In the genomic region with DNA sequence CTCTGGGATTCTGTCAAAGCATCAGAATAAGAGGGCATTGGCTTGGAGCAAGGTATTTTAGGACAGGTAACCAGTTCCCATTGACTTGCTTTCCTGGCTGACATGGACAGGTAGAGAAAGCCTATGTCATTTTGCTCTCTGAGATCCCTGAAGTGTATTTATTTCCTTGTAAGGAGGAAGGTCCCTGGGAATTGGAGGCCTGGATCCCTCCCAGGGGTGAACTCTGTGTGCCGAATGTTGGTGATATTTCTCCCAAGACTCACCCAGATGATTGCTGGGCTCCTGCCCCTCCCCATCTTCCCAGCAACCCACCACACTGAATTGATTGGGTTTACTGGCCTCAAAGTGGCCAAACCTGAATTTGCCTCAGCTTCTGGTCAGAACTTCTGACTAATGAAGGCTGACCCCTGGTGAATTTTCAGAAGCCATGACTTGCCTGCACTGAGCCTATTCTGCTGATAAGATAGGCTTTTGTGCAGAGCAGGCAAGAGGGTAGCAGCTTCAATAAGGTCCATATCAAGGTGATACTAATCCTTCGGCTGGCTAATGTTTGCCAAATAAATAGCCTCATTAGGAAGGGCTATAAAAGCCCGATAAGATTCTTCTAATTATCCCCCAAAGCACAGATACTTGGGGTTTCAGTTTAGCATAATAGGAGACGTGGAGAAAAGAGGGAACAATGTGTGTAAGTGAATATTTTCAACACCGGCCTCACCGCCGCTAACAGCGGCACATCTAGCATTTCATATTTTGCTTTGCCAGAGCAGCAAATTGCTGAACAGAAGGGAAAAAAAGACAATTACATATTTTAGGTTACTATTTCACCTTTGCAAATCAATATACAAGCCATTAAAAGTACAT, we compare ENCODE assay signal across 17 cellular contexts.
A peak's percentile ranks its signal among the peaks of the same experiment; 100 is the strongest.
DNase-seq lines count a peak whose midpoint lies in the region; ATAC-seq, FAIRE-seq and TF ChIP-seq lines count a peak whose summit lies in the region.
"Had no signal": no experiment of that assay in that cellular context is flagged by ENCODE, and none has a peak within 500 bp of the region (broad histone marks: within the 10 kb centered on the region; RNA-seq: fewer than 3 reads in every experiment).

No MANE protein-coding gene starts in this region.

- no peaks in the 10 kb centered on the region for H3K27me3 ChIP-seq in Caco-2 (replicated peaks; ENCODE audit: control insufficient read depth, insufficient read depth, low read length)
- H3K27me3 ChIP-seq in Karpas-422 (ENCODE audit: low read length), result no peaks in the 10 kb centered on the region
- H3K27me3 ChIP-seq in K562 (ENCODE audit: control insufficient read depth in 2 of 2, insufficient read depth in 2 of 2, low read length in 2 of 2), result no peaks in the 10 kb centered on the region
- no peaks in the 10 kb centered on the region for H3K27me3 ChIP-seq in mesendoderm (ENCODE audit: insufficient read depth, low read length, poor library complexity)

- H3K36me3 Mint-ChIP-seq in Caco-2 (ENCODE audit: insufficient read depth, unreplicated experiment), result peaks cover 14% of the 10 kb centered on the region

- in situ Hi-C loops in K562 (cut with MboI), result no loop called here

- no peak overlapping the region for H3K23ac ChIP-seq in mesendoderm (ENCODE audit: low read length)

- TF ChIP-seq CTCF in Caco-2 (IDR thresholded peaks at IDR 0.05; ENCODE audit: insufficient read depth in 1 of 2, low read depth in 1 of 2, low read length in 1 of 2, severe bottlenecking in 1 of 2, unreplicated experiment in 1 of 2) (peak; percentile 24 to 63), K562 (IDR thresholded peaks at IDR 0.05 in 2 of 3, conservative IDR thresholded peaks at IDR 0.05 in 1 of 3; ENCODE audit: insufficient read depth in 2 of 3, low read depth in 1 of 3, low read length in 3 of 3) (peak; percentile 47 to 70 (median 56); a peak in 4 of 6 replicates)

- ATAC-seq in K562, result peak; percentile 72
- no peak for ATAC-seq in left colon

- peak overlapping the region; percentile 61 for H3K4me3 Mint-ChIP-seq in Caco-2 (ENCODE audit: unreplicated experiment)
- H3K4me3 Mint-ChIP-seq: H9 had no signal

- BruUV-seq in Caco-2 (replicated peaks; lab: Mats Ljungman, UMichigan), result no TSS peak
- no TSS peak for BruUV-seq in K562 (replicated peaks; lab: Mats Ljungman, UMichigan)

- H3K4me1 Mint-ChIP-seq in Caco-2 (ENCODE audit: low read depth, unreplicated experiment), result peaks cover 24% of the 10 kb centered on the region

- H3K27me3 Mint-ChIP-seq in Caco-2 (ENCODE audit: insufficient read depth, unreplicated experiment), result no peaks in the 10 kb centered on the region

- H3K27ac ChIP-seq in Karpas-422 (ENCODE audit: low read length) (peak overlapping the region; percentile 95), K562 (ENCODE audit: extremely low read depth, low read depth, low read length) (no peak overlapping the region; the same call in 1 of the 3 replicates), mesendoderm (ENCODE audit: low read depth, low read length) (no peak overlapping the region)
- H3K27ac ChIP-seq: BLaER1 treated with 17β-estradiol and CSF1 and Interleukin-3, amounts not matched to agents 10 nM and 100 nM; SJSA1 had no signal

- H3K4me1 ChIP-seq in Caco-2 (peaks cover 54% of the 10 kb centered on the region), Karpas-422 (ENCODE audit: low read length) (peaks cover 99% of the 10 kb centered on the region), K562 (replicated peaks in 1 of 2; ENCODE audit: control insufficient read depth in 2 of 2, insufficient read depth in 2 of 2, low read length in 2 of 2) (peaks cover 20 to 21% of the 10 kb centered on the region in 2 experiments; a peak in 4 of 5 replicates), mesendoderm (ENCODE audit: control insufficient read depth, low read depth, low read length) (peaks cover 2% of the 10 kb centered on the region)

- no peaks in the 10 kb centered on the region for H3K79me1 ChIP-seq in mesendoderm (ENCODE audit: low read length)

- H3K56ac ChIP-seq in mesendoderm (ENCODE audit: low read length), result no peak overlapping the region

- no peak overlapping the region for H3K4ac ChIP-seq in mesendoderm (ENCODE audit: low read depth, low read length)

- no peak overlapping the region for H2AFZ ChIP-seq in Karpas-422 (ENCODE audit: low read length)
- peak overlapping the region; percentile 75 for H2AFZ ChIP-seq in K562 (ENCODE audit: low read depth, low read length)

- no peak overlapping the region for H2AK5ac ChIP-seq in mesendoderm (ENCODE audit: low read length)

- H3K9me2 ChIP-seq in Karpas-422 (replicated peaks; ENCODE audit: insufficient read depth, low read length), result no peaks in the 10 kb centered on the region

- 0 out of 2 replicates have a peak, but pooled peaks cover 2% of the 10 kb centered on the region for H3K79me2 ChIP-seq in Karpas-422 (ENCODE audit: low read length)
- H3K79me2 ChIP-seq in K562 (ENCODE audit: control insufficient read depth, insufficient read depth, low read length), result no peaks in the 10 kb centered on the region
- H3K79me2 ChIP-seq in mesendoderm (ENCODE audit: control insufficient read depth, insufficient read depth, low read length), result no peaks in the 10 kb centered on the region

- POLR2A ChIA-PET in Caco-2 (lab: Charles Lee), result no interaction called here
- POLR2A ChIA-PET in K562 (lab: Yijun Ruan, JAX), result interaction anchor here (0.6 to 1.1 kb wide), 5 partner anchors 13 to 281 kb away, joined by 3 to 5 read pairs (median 3); no protein-coding TSS in a partner anchor

- TF ChIP-seq POLR2A in K562 (conservative IDR thresholded peaks at IDR 0.05), result no peak

- H3K4me2 ChIP-seq in Karpas-422 (ENCODE audit: low read depth, low read length, poor library complexity, severe bottlenecking), result peak overlapping the region; percentile 71
- peak overlapping the region; percentile 41 for H3K4me2 ChIP-seq in K562 (ENCODE audit: insufficient read depth, low read length)
- H3K4me2 ChIP-seq in mesendoderm (ENCODE audit: low read length), result no peak overlapping the region

- no peaks in the 10 kb centered on the region for H3K9me3 Mint-ChIP-seq in Caco-2 (ENCODE audit: unreplicated experiment)
- H3K9me3 Mint-ChIP-seq: H9 had no signal

- peak; percentile 66 to 81 for TF ChIP-seq RAD21 in K562 (CRISPR knock-in tag; conservative IDR thresholded peaks at IDR 0.05 in 1 of 2, IDR thresholded peaks at IDR 0.05 in 1 of 2)

- TF ChIP-seq EP300 in K562 (IDR thresholded peaks at IDR 0.05; ENCODE audit: low read length), result no peak

- H3K36me3 ChIP-seq in Caco-2 (ENCODE audit: control insufficient read depth, insufficient read depth, low read length) (no peaks in the 10 kb centered on the region), Karpas-422 (ENCODE audit: insufficient read depth, low read length) (no peaks in the 10 kb centered on the region), K562 (ENCODE audit: control insufficient read depth, insufficient read depth, low read length) (no peaks in the 10 kb centered on the region), mesendoderm (ENCODE audit: control insufficient read depth, insufficient read depth, low read length) (no peaks in the 10 kb centered on the region)
- H3K36me3 ChIP-seq: BLaER1 treated with 17β-estradiol and CSF1 and Interleukin-3, amounts not matched to agents 10 nM and 100 nM; SJSA1 had no signal

- H3K9me1 ChIP-seq in K562 (ENCODE audit: control insufficient read depth, insufficient read depth, low read length), result no peaks in the 10 kb centered on the region

- peak; percentile 81 for DNase-seq in Caco-2
- DNase-seq in Karpas-422, result peak; percentile 62
- peak; percentile 56 to 78 (median 66) for DNase-seq in K562 (ENCODE audit: extremely low read depth in 1 of 4, low spot score in 3 of 4)
- DNase-seq in mesendoderm, result peak; percentile 59
- DNase-seq in effector CD8-positive, alpha-beta T cell (lab: John Stamatoyannopoulos, UW), result no peak
- no peak for DNase-seq in left colon
- no peak for DNase-seq in NCI-H2227 treated with DMSO at 0.1 percent for 48 hours (lab: John Stamatoyannopoulos, UW)
- DNase-seq in OCI-M2 (lab: John Stamatoyannopoulos, UW; ENCODE audit: unreplicated experiment), result no peak
- DNase-seq: dermis blood vessel endothelial cell; H9; NCI-H1105; NCI-H510A treated with DMSO at 0.1 percent for 48 hours; stimulated activated naive CD4-positive, alpha-beta T cell had no signal

- peak overlapping the region; percentile 91 for H3K27ac Mint-ChIP-seq in Caco-2 (ENCODE audit: unreplicated experiment)

- H4K20me1 ChIP-seq in Karpas-422 (ENCODE audit: insufficient read depth, low read depth, low read length), result no peaks in the 10 kb centered on the region
- no peaks in the 10 kb centered on the region for H4K20me1 ChIP-seq in K562 (replicated peaks; ENCODE audit: control insufficient read depth, insufficient read depth, low read length)
- H4K20me1 ChIP-seq: BLaER1 treated with 17β-estradiol and CSF1 and Interleukin-3, amounts not matched to agents 10 nM and 100 nM had no signal

- peak overlapping the region; percentile 51 for H3K9ac ChIP-seq in Karpas-422 (ENCODE audit: low read length)
- H3K9ac ChIP-seq in K562 (ENCODE audit: insufficient read depth in 1 of 2, low read depth in 2 of 2, low read length in 2 of 2), result peak overlapping the region in 1 of 2 experiments; percentile 26; a peak in 1 of 4 replicates
- H3K9ac ChIP-seq in mesendoderm (ENCODE audit: low read length), result no peak overlapping the region
- H3K9ac ChIP-seq: BLaER1 treated with 17β-estradiol and CSF1 and Interleukin-3, amounts not matched to agents 10 nM and 100 nM had no signal

- H3K4me3 ChIP-seq in Caco-2 (ENCODE audit: low read depth, low read length) (no peak overlapping the region), Karpas-422 (ENCODE audit: low read length) (0 out of 2 replicates have a peak overlapping the region, but pooled peaks have one; percentile 34), K562 (no peak overlapping the region), mesendoderm (ENCODE audit: low read length) (no peak overlapping the region)
- H3K4me3 ChIP-seq: BLaER1 treated with 17β-estradiol and CSF1 and Interleukin-3, amounts not matched to agents 10 nM and 100 nM; SJSA1 had no signal

- no peak overlapping the region for H4K8ac ChIP-seq in mesendoderm (ENCODE audit: low read depth, low read length)

- no peak overlapping the region for H2BK120ac ChIP-seq in mesendoderm (ENCODE audit: low read depth, low read length)

- no peak overlapping the region for H2BK15ac ChIP-seq in mesendoderm (replicated peaks; ENCODE audit: low read depth)

- no peak overlapping the region for H4K5ac ChIP-seq in mesendoderm (ENCODE audit: low read length)

- intact Hi-C loops in Caco-2 (cut with micrococcal nuclease; ENCODE audit: unreplicated experiment) (loop anchor here (1.0 to 2.0 kb wide), 5 partner anchors 28 to 270 kb away; partner anchors contain the start of gene PITX1), K562 (cut with micrococcal nuclease) (loop anchor here (5.0 to 10.0 kb wide), 3 partner anchors 55 to 270 kb away; no protein-coding TSS in a partner anchor), left colon (cut with DNase I, micrococcal nuclease) (loop anchor here in 1 of 2 donors (5.0 kb wide), 1 partner anchor 155 kb away; the partner anchor contains the start of gene PITX1)

- H2BK5ac ChIP-seq in mesendoderm (ENCODE audit: low read length), result no peak overlapping the region

- H3K9me3 ChIP-seq in Caco-2, result no peaks in the 10 kb centered on the region
- no peaks in the 10 kb centered on the region for H3K9me3 ChIP-seq in Karpas-422 (ENCODE audit: low read length)
- no peaks in the 10 kb centered on the region for H3K9me3 ChIP-seq in K562 (replicated peaks; ENCODE audit: control insufficient read depth, insufficient read depth, low read depth, low read length)
- H3K9me3 ChIP-seq: SJSA1 had no signal

- WGBS in K562 (ENCODE audit: insufficient coverage, low coverage, missing lambda C conversion rate), result 49% methylated on average over 8 of the region's 8 CpGs
- no CpG with 5 or more reads among the region's 8 CpGs for WGBS in mesendoderm (ENCODE audit: extremely low coverage, insufficient coverage, low lambda C conversion rate)

- H3K18ac ChIP-seq in mesendoderm (ENCODE audit: low read length), result no peak overlapping the region

- peak; percentile 97 for FAIRE-seq in K562 (lab: Jason Lieb, UNC)
- FAIRE-seq: G401.6, keratinocyte had no signal

- CTCF ChIA-PET in Caco-2 (lab: Charles Lee), result interaction anchor here (1.1 to 2.3 kb wide), 6 partner anchors 13 to 270 kb away, joined by 3 to 9 read pairs (median 4); no protein-coding TSS in a partner anchor
- CTCF ChIA-PET in K562 (lab: Yijun Ruan, JAX; ENCODE audit: low intra/inter-chr PET ratio), result interaction anchor here (0.9 to 1.8 kb wide), 2 partner anchors 168 to 176 kb away, joined by 3 to 5 read pairs; no protein-coding TSS in a partner anchor

Comparison
In these comparisons a context has a peak if more than half of its experiments do, and no peak if none do; other contexts are left out.
1. DNase-seq: peak in Caco-2 (2 of 2), Karpas-422 (single experiment), K562 (4 of 4) and mesendoderm (single experiment); none in effector CD8-positive, alpha-beta T cell (single experiment), left colon (0 of 2), NCI-H2227 treated with DMSO at 0.1 percent for 48 hours (single experiment) and OCI-M2 (single experiment).